Comparison of ENCODE assay signal across 8 cellular contexts in the genomic region with DNA sequence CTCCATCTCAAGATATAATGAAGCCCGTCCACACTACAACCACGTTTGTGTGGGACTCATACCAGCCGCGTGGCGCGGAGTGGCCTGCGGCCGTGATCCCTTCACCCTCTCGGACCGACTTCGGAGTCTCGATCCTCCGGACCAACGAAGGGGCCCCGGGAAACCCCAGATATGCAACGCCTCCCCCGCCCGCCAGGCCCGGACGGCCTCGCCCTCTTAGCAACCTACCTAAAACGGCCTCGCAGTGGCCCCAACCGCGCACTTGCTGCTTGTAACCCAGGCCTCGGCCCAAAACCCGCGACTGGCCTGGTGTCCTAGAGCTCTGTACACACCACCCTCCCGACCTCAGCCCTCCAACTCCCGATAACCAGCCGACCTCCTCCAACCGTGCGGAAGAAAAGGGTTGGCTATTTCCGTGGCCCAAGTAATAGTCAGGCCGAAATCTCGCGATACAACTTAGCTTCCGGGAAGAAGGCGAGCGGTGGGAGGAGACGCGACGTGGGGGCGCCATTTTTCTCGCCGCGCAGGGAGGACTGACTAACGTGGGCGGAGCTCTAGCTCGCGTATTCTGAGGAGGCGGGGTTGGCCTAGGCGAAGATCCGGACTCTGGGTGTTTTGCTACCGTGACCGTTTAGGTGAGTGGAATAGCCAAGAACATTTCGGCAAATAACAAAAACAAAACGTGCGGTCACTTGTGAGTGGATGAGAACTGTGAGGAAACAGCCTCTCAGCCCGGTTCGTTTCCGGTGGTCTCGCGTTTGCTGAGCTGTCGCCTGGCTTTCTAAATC. TPM values are rescaled to one million over a fixed set of nuclear protein-coding genes. Genes with fewer than 3 reads are reported as not detected.
DNase-seq lines count a peak whose midpoint lies in the region; ATAC-seq and TF ChIP-seq lines count a peak whose summit lies in the region.

A gene (plus strand): TSS at position 579 of the 788 bp plus-strand sequence. CDS start 5,722 bp downstream, outside the sequence.
A gene with protein sequence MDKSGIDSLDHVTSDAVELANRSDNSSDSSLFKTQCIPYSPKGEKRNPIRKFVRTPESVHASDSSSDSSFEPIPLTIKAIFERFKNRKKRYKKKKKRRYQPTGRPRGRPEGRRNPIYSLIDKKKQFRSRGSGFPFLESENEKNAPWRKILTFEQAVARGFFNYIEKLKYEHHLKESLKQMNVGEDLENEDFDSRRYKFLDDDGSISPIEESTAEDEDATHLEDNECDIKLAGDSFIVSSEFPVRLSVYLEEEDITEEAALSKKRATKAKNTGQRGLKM (minus strand): TSS at position 402 of the 788 bp plus-strand sequence. CDS start 2,191 bp downstream, outside the sequence.

- no peaks in the 10 kb centered on the region for H3K27me3 Mint-ChIP-seq in Caco-2 (ENCODE audit: insufficient read depth, unreplicated experiment)
- no peaks in the 10 kb centered on the region for H3K27me3 Mint-ChIP-seq in activated CD8-positive, alpha-beta memory T cell treated with anti-CD3 and anti-CD28 coated beads, Interleukin-2, amount 10 ng/mL, durations not matched to agents 7 days and 5 days
- no peaks in the 10 kb centered on the region for H3K27me3 Mint-ChIP-seq in endodermal cell (ENCODE audit: insufficient read depth)

- peak within 1 kb of the TSS; percentile 98 for H3K27ac Mint-ChIP-seq in Caco-2 (ENCODE audit: unreplicated experiment)
- H3K27ac Mint-ChIP-seq in activated CD8-positive, alpha-beta memory T cell treated with anti-CD3 and anti-CD28 coated beads, Interleukin-2, amount 10 ng/mL, durations not matched to agents 7 days and 5 days = peak within 1 kb of the TSS; percentile 99
- peak within 1 kb of the TSS; percentile 100 for H3K27ac Mint-ChIP-seq in endodermal cell

- DNase-seq in Caco-2 = peak; percentile 100
- peak in 75 of 76 experiments; percentile 50 to 97 (median 93) for DNase-seq in HUDEP-2 (lab: John Stamatoyannopoulos, UW; ENCODE audit: unreplicated experiment in 76 of 76)
- DNase-seq in NT2/D1 (ENCODE audit: low read depth, low spot score) = peak; percentile 97
- DNase-seq in activated CD8-positive, alpha-beta memory T cell treated with anti-CD3 and anti-CD28 coated beads, Interleukin-2, amount 10 ng/mL, durations not matched to agents 7 days and 5 days = peak; percentile 98
- peak; percentile 99 for DNase-seq in endodermal cell
- peak; percentile 99 for DNase-seq in mesenteric fat pad (ENCODE audit: low spot score)
- peak; percentile 82 for DNase-seq in stimulated activated CD8-positive, alpha-beta memory T cell treated with anti-CD3 and anti-CD28 coated beads, Interleukin-15, amount 100 ng/mL, for 24 hours (ENCODE audit: low read depth)

- TF ChIP-seq CTCF in Caco-2 (IDR thresholded peaks at IDR 0.05; ENCODE audit: insufficient read depth in 1 of 2, low read depth in 1 of 2, low read length in 1 of 2, severe bottlenecking in 1 of 2, unreplicated experiment in 1 of 2) (peak in 1 of 2 experiments; percentile 35), endodermal cell (conservative IDR thresholded peaks at IDR 0.05) (no peak)

- H3K4me3 ChIP-seq in Caco-2 (ENCODE audit: low read depth, low read length) (peak within 1 kb of the TSS; percentile 74), NT2/D1 (ENCODE audit: insufficient read length, low read depth) (peak within 1 kb of the TSS; percentile 97), endodermal cell (ENCODE audit: low read length) (peak within 1 kb of the TSS; percentile 87)

- peak within 1 kb of the TSS; percentile 85 for H3K27ac ChIP-seq in endodermal cell (ENCODE audit: low read depth, low read length)

- peak within 1 kb of the TSS; percentile 89 for H3K4me3 Mint-ChIP-seq in Caco-2 (ENCODE audit: unreplicated experiment)
- peak within 1 kb of the TSS; percentile 95 for H3K4me3 Mint-ChIP-seq in activated CD8-positive, alpha-beta memory T cell treated with anti-CD3 and anti-CD28 coated beads, Interleukin-2, amount 10 ng/mL, durations not matched to agents 7 days and 5 days
- H3K4me3 Mint-ChIP-seq in endodermal cell = peak within 1 kb of the TSS; percentile 99

- TSS peak; percentile 63 for BruUV-seq in Caco-2 (replicated peaks; lab: Mats Ljungman, UMichigan)

- H3K9me3 Mint-ChIP-seq in Caco-2 (ENCODE audit: unreplicated experiment) = no peaks in the 10 kb centered on the region
- H3K9me3 Mint-ChIP-seq in activated CD8-positive, alpha-beta memory T cell treated with anti-CD3 and anti-CD28 coated beads, Interleukin-2, amount 10 ng/mL, durations not matched to agents 7 days and 5 days (ENCODE audit: low read depth) = no peaks in the 10 kb centered on the region
- H3K9me3 Mint-ChIP-seq in endodermal cell = no peaks in the 10 kb centered on the region

- H3K4me1 ChIP-seq in Caco-2 (peaks cover 52% of the 10 kb centered on the region), NT2/D1 (ENCODE audit: insufficient read depth, insufficient read length) (no peaks in the 10 kb centered on the region), endodermal cell (ENCODE audit: control insufficient read depth, insufficient read depth, low read length) (peaks cover 11% of the 10 kb centered on the region)

- H3K9me3 ChIP-seq in Caco-2 (no peaks in the 10 kb centered on the region), NT2/D1 (ENCODE audit: insufficient read depth, low read length) (no peaks in the 10 kb centered on the region), endodermal cell (ENCODE audit: control insufficient read depth, low read length) (no peaks in the 10 kb centered on the region)

- intact Hi-C loops in Caco-2 (cut with micrococcal nuclease; ENCODE audit: unreplicated experiment) = loop anchor here (1.0 to 2.0 kb wide), 3 partner anchors 29 to 754 kb away; a partner anchor contains a TSS

- H3K9ac ChIP-seq in NT2/D1 (ENCODE audit: insufficient read length, low read depth) = peak within 1 kb of the TSS; percentile 98
- H3K9ac ChIP-seq in endodermal cell (ENCODE audit: extremely low read depth, low read length, poor library complexity, severe bottlenecking) = peak within 1 kb of the TSS; percentile 99

- POLR2A ChIA-PET in Caco-2 (lab: Charles Lee) = interaction anchor here (0.6 to 3.9 kb wide), 20 partner anchors 9 to 1349 kb away, joined by 3 to 130 read pairs (median 4); a partner anchor contains a TSS

- H3K27me3 ChIP-seq in Caco-2 (replicated peaks; ENCODE audit: control insufficient read depth, insufficient read depth, low read length) (no peaks in the 10 kb centered on the region), NT2/D1 (ENCODE audit: insufficient read depth, insufficient read length) (no peaks in the 10 kb centered on the region), endodermal cell (ENCODE audit: control insufficient read depth, insufficient read depth, low read length, poor library complexity, severe bottlenecking) (no peaks in the 10 kb centered on the region)

- CTCF ChIA-PET in Caco-2 (lab: Charles Lee) = interaction anchor here (0.6 to 3.6 kb wide), 3 partner anchors 42 to 170 kb away, joined by 3 to 57 read pairs (median 3); a partner anchor contains a TSS
- CTCF ChIA-PET in activated CD8-positive, alpha-beta memory T cell treated with anti-CD3 and anti-CD28 coated beads, Interleukin-2, amount 10 ng/mL, durations not matched to agents 7 days and 5 days (lab: Charles Lee) = interaction anchor here (0.5 to 5.6 kb wide), 10 partner anchors 22 to 89 kb away, joined by 3 to 50 read pairs (median 3); a partner anchor contains a TSS

- H3K36me3 ChIP-seq in Caco-2 (ENCODE audit: control insufficient read depth, insufficient read depth, low read length) (peaks cover 13% of the 10 kb centered on the region), NT2/D1 (ENCODE audit: insufficient read depth, insufficient read length, low read length) (peaks cover 54% of the 10 kb centered on the region), endodermal cell (ENCODE audit: control insufficient read depth, insufficient read depth, low read length) (peaks cover 42% of the 10 kb centered on the region)

- peaks cover 59% of the 10 kb centered on the region for H3K4me1 Mint-ChIP-seq in Caco-2 (ENCODE audit: low read depth, unreplicated experiment)
- H3K4me1 Mint-ChIP-seq in activated CD8-positive, alpha-beta memory T cell treated with anti-CD3 and anti-CD28 coated beads, Interleukin-2, amount 10 ng/mL, durations not matched to agents 7 days and 5 days = peaks cover 49% of the 10 kb centered on the region
- peaks cover 43% of the 10 kb centered on the region for H3K4me1 Mint-ChIP-seq in endodermal cell

- peak; percentile 86 for ATAC-seq in GM21381 (IDR thresholded peaks at IDR 0.05; ENCODE audit: unreplicated experiment)
- peak; percentile 92 for ATAC-seq in activated CD8-positive, alpha-beta memory T cell treated with anti-CD3 and anti-CD28 coated beads, Interleukin-2, amount 10 ng/mL, durations not matched to agents 7 days and 5 days

- 0% methylated on average over 26 to 65 of the region's 65 CpGs for WGBS in endodermal cell (ENCODE audit: insufficient coverage in 1 of 2, insufficient read length in 1 of 2), 2 experiments

- H3K36me3 Mint-ChIP-seq in Caco-2 (ENCODE audit: insufficient read depth, unreplicated experiment) = peaks cover 61% of the 10 kb centered on the region
- peaks cover 51% of the 10 kb centered on the region for H3K36me3 Mint-ChIP-seq in activated CD8-positive, alpha-beta memory T cell treated with anti-CD3 and anti-CD28 coated beads, Interleukin-2, amount 10 ng/mL, durations not matched to agents 7 days and 5 days
- peaks cover 42% of the 10 kb centered on the region for H3K36me3 Mint-ChIP-seq in endodermal cell (ENCODE audit: low read depth)

RNA-seq across cellular contexts. Expression of the first gene that starts in this region (rescaled TPM):
- total RNA-seq in Caco-2 (2022) (20.7 and 21.5 TPM in 2 replicates), endodermal cell (10 to 100 TPM; 18.8 to 33.6 TPM), mesenteric fat pad (21.1 TPM)
- 10 to 100 TPM; 17.1 to 18.3 TPM for total RNA-seq in activated CD8-positive, alpha-beta memory T cell treated with anti-CD3 and anti-CD28 coated beads, Interleukin-2, amount 10 ng/mL, durations not matched to agents 7 days and 5 days
- 37.0 TPM for polyA plus RNA-seq in endodermal cell (2013, experiment 1 of 2)
- polyA plus RNA-seq in endodermal cell (2013, experiment 2 of 2) = 32.8 TPM

RNA-seq across cellular contexts. Expression of the second gene that starts in this region (rescaled TPM):
- total RNA-seq in Caco-2 (2022) (354 and 376 TPM in 2 replicates), endodermal cell (100 to 1,000 TPM; 195 to 231 TPM), mesenteric fat pad (117 TPM)
- total RNA-seq in activated CD8-positive, alpha-beta memory T cell treated with anti-CD3 and anti-CD28 coated beads, Interleukin-2, amount 10 ng/mL, durations not matched to agents 7 days and 5 days = 100 to 1,000 TPM; 201 to 221 TPM
- polyA plus RNA-seq in endodermal cell (2013, experiment 1 of 2) = 238 TPM
- 234 TPM for polyA plus RNA-seq in endodermal cell (2013, experiment 2 of 2)

Comparison
In these comparisons a context has a peak if more than half of its experiments do, and no peak if none do; other contexts are left out.
1. Peak in every context shown above with its lines: DNase-seq, ATAC-seq, H3K4me3 ChIP-seq and H3K27ac ChIP-seq.